In the genomic region with DNA sequence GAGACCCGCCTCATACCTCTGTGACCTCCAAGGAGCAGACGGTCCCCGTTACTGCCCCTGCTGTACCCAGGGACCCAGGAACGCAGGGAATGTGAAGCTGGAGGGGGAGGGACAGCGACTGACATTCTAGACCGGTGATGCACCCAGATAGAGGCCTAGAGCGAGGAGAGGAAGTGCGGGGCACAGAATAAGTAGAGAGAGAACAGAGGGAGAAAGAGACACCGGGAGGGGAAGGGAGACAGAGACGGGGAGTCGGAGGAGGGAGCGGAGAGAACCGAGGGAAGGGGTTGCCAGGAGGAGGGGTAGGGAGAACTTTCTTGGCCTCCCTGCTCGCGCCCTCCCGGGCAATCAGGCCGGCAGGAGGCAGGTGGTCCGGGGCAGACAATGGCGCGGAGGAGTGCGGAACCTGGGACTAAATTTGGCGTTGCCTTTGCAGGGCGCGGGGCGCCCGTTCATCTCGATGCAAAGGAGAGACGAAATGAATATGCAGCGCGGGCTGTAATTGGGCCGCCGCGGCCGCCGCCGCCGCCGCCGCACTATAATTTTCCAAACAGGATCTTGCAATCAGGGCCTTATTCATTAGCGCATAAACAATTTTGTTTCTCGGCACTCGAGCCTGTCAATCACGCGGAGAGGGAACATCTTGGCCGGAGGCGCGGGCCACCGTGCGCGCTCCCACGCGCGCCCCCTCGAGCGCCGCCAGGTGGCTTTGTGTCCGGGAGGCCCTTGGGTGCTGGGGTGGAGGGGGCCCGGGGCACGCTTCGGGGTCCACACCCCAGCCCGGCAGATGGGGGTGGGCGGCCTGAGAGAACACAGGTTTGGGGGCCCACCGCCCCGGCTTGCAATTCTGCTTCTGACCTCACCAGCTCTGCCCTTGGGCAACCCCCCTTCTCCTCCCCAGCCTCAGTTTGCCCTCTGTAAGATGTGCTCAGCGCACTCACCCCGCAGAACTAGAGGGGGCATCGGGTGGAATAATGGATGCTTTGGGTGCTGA, we compare ENCODE assay signal across 8 cellular contexts. TPM values are rescaled to one million over a fixed set of nuclear protein-coding genes. Genes with fewer than 3 reads are reported as not detected.
DNase-seq lines count a peak whose midpoint lies in the region; ATAC-seq and TF ChIP-seq lines count a peak whose summit lies in the region.

No MANE protein-coding gene starts in this region.

- ATAC-seq in CD8-positive, alpha-beta T cell = no peak
- no peak for ATAC-seq in natural killer cell treated with Interleukin-12 subunit alpha and Interleukin-12 subunit beta and Interleukin-15 and Interleukin-18, amount 100 ng/mL, for 72 hours
- ATAC-seq in HG03045 (IDR thresholded peaks at IDR 0.05; ENCODE audit: unreplicated experiment) (no peak), GM21447 (IDR thresholded peaks at IDR 0.05; ENCODE audit: unreplicated experiment) (no peak), HG02678 (IDR thresholded peaks at IDR 0.05; ENCODE audit: unreplicated experiment) (no peak)

- no peak overlapping the region; the same call in 1 of the 2 replicates for H3K9ac ChIP-seq in OCI-LY1 (ENCODE audit: low read length)
- peak overlapping the region; percentile 41 for H3K9ac ChIP-seq in endodermal cell (ENCODE audit: extremely low read depth, low read length, poor library complexity, severe bottlenecking)

- WGBS in endodermal cell (ENCODE audit: insufficient coverage in 1 of 2, insufficient read length in 1 of 2), 2 experiments = 17 to 27% methylated on average over 25 to 67 of the region's 67 CpGs

- no peaks in the 10 kb centered on the region for H3K9me2 ChIP-seq in OCI-LY1 (ENCODE audit: low read depth, low read length)

- no peaks in the 10 kb centered on the region for H3K9me3 ChIP-seq in CD8-positive, alpha-beta T cell (ENCODE audit: low read length)
- H3K9me3 ChIP-seq in OCI-LY1 (ENCODE audit: low read length) (no peaks in the 10 kb centered on the region), endodermal cell (ENCODE audit: control insufficient read depth, low read length) (no peaks in the 10 kb centered on the region)

- no peak overlapping the region for H3K27ac Mint-ChIP-seq in CD8-positive, alpha-beta T cell
- peak overlapping the region; percentile 82 for H3K27ac Mint-ChIP-seq in endodermal cell
- no peak overlapping the region for H3K27ac Mint-ChIP-seq in natural killer cell treated with Interleukin-12 subunit alpha and Interleukin-12 subunit beta and Interleukin-15 and Interleukin-18, amount 100 ng/mL, for 72 hours

- no peak overlapping the region for H3K4me3 ChIP-seq in CD8-positive, alpha-beta T cell (ENCODE audit: low read depth, low read length)
- H3K4me3 ChIP-seq in OCI-LY1 (ENCODE audit: low read depth, low read length, poor library complexity, severe bottlenecking) = peak overlapping the region; percentile 44
- H3K4me3 ChIP-seq in endodermal cell (ENCODE audit: low read length) = peak overlapping the region; percentile 68

- no peak overlapping the region for H3K27ac ChIP-seq in CD8-positive, alpha-beta T cell (ENCODE audit: low read depth, low read length)
- H3K27ac ChIP-seq in OCI-LY1 (ENCODE audit: low read depth, low read length, poor library complexity, severe bottlenecking) (no peak overlapping the region), endodermal cell (ENCODE audit: low read depth, low read length) (no peak overlapping the region)

- H3K4me3 Mint-ChIP-seq in CD8-positive, alpha-beta T cell = peak overlapping the region; percentile 72
- peak overlapping the region; percentile 65 for H3K4me3 Mint-ChIP-seq in endodermal cell
- peak overlapping the region; percentile 63 for H3K4me3 Mint-ChIP-seq in natural killer cell treated with Interleukin-12 subunit alpha and Interleukin-12 subunit beta and Interleukin-15 and Interleukin-18, amount 100 ng/mL, for 72 hours

- no peak for TF ChIP-seq CTCF in CD8-positive, alpha-beta T cell (IDR thresholded peaks at IDR 0.05)
- TF ChIP-seq CTCF in OCI-LY1 (IDR thresholded peaks at IDR 0.05; ENCODE audit: low read length) = 0 out of 2 replicates have a peak, but pooled peaks have one; percentile 5
- TF ChIP-seq CTCF in endodermal cell (conservative IDR thresholded peaks at IDR 0.05) = no peak

- H3K27me3 ChIP-seq in CD8-positive, alpha-beta T cell (ENCODE audit: insufficient read depth, low read length) = peaks cover 12% of the 10 kb centered on the region
- peaks cover 21% of the 10 kb centered on the region; the same call in 1 of the 2 replicates for H3K27me3 ChIP-seq in OCI-LY1 (ENCODE audit: insufficient read depth, low read length)
- peaks cover 38% of the 10 kb centered on the region for H3K27me3 ChIP-seq in endodermal cell (ENCODE audit: control insufficient read depth, insufficient read depth, low read length, poor library complexity, severe bottlenecking)

- H3K27me3 Mint-ChIP-seq in CD8-positive, alpha-beta T cell (ENCODE audit: low read depth) = peaks cover 31% of the 10 kb centered on the region
- H3K27me3 Mint-ChIP-seq in endodermal cell (ENCODE audit: insufficient read depth) = peaks cover 53% of the 10 kb centered on the region
- peaks cover 16 to 33% of the 10 kb centered on the region in 2 donors for H3K27me3 Mint-ChIP-seq in natural killer cell treated with Interleukin-12 subunit alpha and Interleukin-12 subunit beta and Interleukin-15 and Interleukin-18, amount 100 ng/mL, for 72 hours

- no peaks in the 10 kb centered on the region for H3F3A ChIP-seq in OCI-LY1 (ENCODE audit: insufficient read depth, low read length)

- no peak overlapping the region for H2AFZ ChIP-seq in OCI-LY1 (ENCODE audit: low read length)

- no peaks in the 10 kb centered on the region for H3K36me3 Mint-ChIP-seq in CD8-positive, alpha-beta T cell
- no peaks in the 10 kb centered on the region for H3K36me3 Mint-ChIP-seq in endodermal cell (ENCODE audit: low read depth)
- no peaks in the 10 kb centered on the region for H3K36me3 Mint-ChIP-seq in natural killer cell treated with Interleukin-12 subunit alpha and Interleukin-12 subunit beta and Interleukin-15 and Interleukin-18, amount 100 ng/mL, for 72 hours

- H3K4me1 ChIP-seq in CD8-positive, alpha-beta T cell (ENCODE audit: insufficient read depth, low read length) = peaks cover 18% of the 10 kb centered on the region
- H3K4me1 ChIP-seq in OCI-LY1 (ENCODE audit: insufficient read depth, low read length, severe bottlenecking) (peaks cover 11% of the 10 kb centered on the region), endodermal cell (ENCODE audit: control insufficient read depth, insufficient read depth, low read length) (peaks cover 2% of the 10 kb centered on the region)

- H3K4me2 ChIP-seq in OCI-LY1 (ENCODE audit: low read length) = peak overlapping the region; percentile 64

- no peaks in the 10 kb centered on the region for H3K9me3 Mint-ChIP-seq in CD8-positive, alpha-beta T cell
- no peaks in the 10 kb centered on the region for H3K9me3 Mint-ChIP-seq in endodermal cell
- no peaks in the 10 kb centered on the region for H3K9me3 Mint-ChIP-seq in natural killer cell treated with Interleukin-12 subunit alpha and Interleukin-12 subunit beta and Interleukin-15 and Interleukin-18, amount 100 ng/mL, for 72 hours

- no peaks in the 10 kb centered on the region for H3K79me2 ChIP-seq in OCI-LY1 (ENCODE audit: insufficient read depth, low read length)

- H3K4me1 Mint-ChIP-seq in CD8-positive, alpha-beta T cell (ENCODE audit: low read depth) = peaks cover 21% of the 10 kb centered on the region
- H3K4me1 Mint-ChIP-seq in endodermal cell = peaks cover 20% of the 10 kb centered on the region
- peaks cover 12 to 13% of the 10 kb centered on the region in 2 donors for H3K4me1 Mint-ChIP-seq in natural killer cell treated with Interleukin-12 subunit alpha and Interleukin-12 subunit beta and Interleukin-15 and Interleukin-18, amount 100 ng/mL, for 72 hours (ENCODE audit: low read depth in 2 of 2)

- no peaks in the 10 kb centered on the region for H4K20me1 ChIP-seq in OCI-LY1 (ENCODE audit: insufficient read depth, low read length)

- CTCF ChIA-PET in CD8-positive, alpha-beta T cell (lab: Charles Lee) = interaction anchor here (0.9 to 11.9 kb wide), 9 partner anchors 9 to 690 kb away, joined by 3 to 316 read pairs (median 5); partner anchors contain the start of gene TTLL11

- POLR2A ChIA-PET in CD8-positive, alpha-beta T cell (lab: Charles Lee) = no interaction called here

- DNase-seq in CD8-positive, alpha-beta T cell = no peak
- DNase-seq in endodermal cell (no peak), NCI-H446 treated with DMSO at 0.1 percent for 48 hours (lab: John Stamatoyannopoulos, UW) (no peak)
- DNase-seq in natural killer cell treated with Interleukin-12 subunit alpha and Interleukin-12 subunit beta and Interleukin-15 and Interleukin-18, amount 100 ng/mL, for 72 hours (ENCODE audit: low spot score) = no peak

- no peaks in the 10 kb centered on the region for H3K36me3 ChIP-seq in CD8-positive, alpha-beta T cell (ENCODE audit: insufficient read depth, low read length)
- H3K36me3 ChIP-seq in OCI-LY1 (ENCODE audit: insufficient read depth, low read length) (no peaks in the 10 kb centered on the region), endodermal cell (ENCODE audit: control insufficient read depth, insufficient read depth, low read length) (no peaks in the 10 kb centered on the region)

- intact Hi-C loops in CD8-positive, alpha-beta T cell (cut with DNase I, micrococcal nuclease) = loop anchor here in 1 of 2 experiments (10.0 kb wide), 1 partner anchor 328 kb away; no protein-coding TSS in a partner anchor

RNA-seq across cellular contexts. Expression of gene NDUFA8, which starts 32.9 kb away (rescaled TPM):
- 1 to 10 TPM; 5.7 to 7.0 TPM for total RNA-seq in CD8-positive, alpha-beta T cell
- 10 to 100 TPM; 65.8 to 67.8 TPM for total RNA-seq in endodermal cell
- 83.6 TPM for polyA plus RNA-seq in endodermal cell (2013, experiment 1 of 2)
- 79.7 TPM for polyA plus RNA-seq in endodermal cell (2013, experiment 2 of 2)
- 10 to 100 TPM; 36.5 to 45.6 TPM for total RNA-seq in natural killer cell treated with Interleukin-12 subunit alpha and Interleukin-12 subunit beta and Interleukin-15 and Interleukin-18, amount 100 ng/mL, for 72 hours

RNA-seq across cellular contexts. Expression of gene MORN5, which starts 33.1 kb away (rescaled TPM):
- not detected for total RNA-seq in CD8-positive, alpha-beta T cell
- total RNA-seq in endodermal cell = under 1 TPM in 1 of 2 donors, not detected in 1; 0.81 TPM
- polyA plus RNA-seq in endodermal cell (2013, experiment 1 of 2) = 0.71 TPM
- 0.58 TPM for polyA plus RNA-seq in endodermal cell (2013, experiment 2 of 2)
- not detected for total RNA-seq in natural killer cell treated with Interleukin-12 subunit alpha and Interleukin-12 subunit beta and Interleukin-15 and Interleukin-18, amount 100 ng/mL, for 72 hours

RNA-seq across cellular contexts. Expression of gene TTLL11, which starts 33.5 kb away (rescaled TPM):
- under 1 TPM; 0.68 to 1.00 TPM for total RNA-seq in CD8-positive, alpha-beta T cell
- under 1 TPM in 1 of 2 donors, not detected in 1; 0.68 TPM for total RNA-seq in endodermal cell
- 2.4 TPM for polyA plus RNA-seq in endodermal cell (2013, experiment 1 of 2)
- polyA plus RNA-seq in endodermal cell (2013, experiment 2 of 2) = 3.3 TPM
- total RNA-seq in natural killer cell treated with Interleukin-12 subunit alpha and Interleukin-12 subunit beta and Interleukin-15 and Interleukin-18, amount 100 ng/mL, for 72 hours = 1 to 10 TPM; 6.2 to 7.7 TPM

Comparison
In these comparisons a context has a peak if more than half of its experiments do, and no peak if none do; other contexts are left out.
1. RNA of gene NDUFA8, which starts 32.9 kb away (total RNA-seq): 65.8 to 67.8 TPM in endodermal cell and 36.5 to 45.6 TPM in natural killer cell treated with Interleukin-12 subunit alpha and Interleukin-12 subunit beta and Interleukin-15 and Interleukin-18, amount 100 ng/mL, for 72 hours; 5.7 to 7.0 TPM in CD8-positive, alpha-beta T cell; every median in the first group is over 4 times any median in the second.
2. Peak in every context shown above with its lines, with median percentiles within 50 percentile points of each other: H3K4me3 Mint-ChIP-seq.